2 cellular contexts compared by ENCODE assay signal in the genomic region with DNA sequence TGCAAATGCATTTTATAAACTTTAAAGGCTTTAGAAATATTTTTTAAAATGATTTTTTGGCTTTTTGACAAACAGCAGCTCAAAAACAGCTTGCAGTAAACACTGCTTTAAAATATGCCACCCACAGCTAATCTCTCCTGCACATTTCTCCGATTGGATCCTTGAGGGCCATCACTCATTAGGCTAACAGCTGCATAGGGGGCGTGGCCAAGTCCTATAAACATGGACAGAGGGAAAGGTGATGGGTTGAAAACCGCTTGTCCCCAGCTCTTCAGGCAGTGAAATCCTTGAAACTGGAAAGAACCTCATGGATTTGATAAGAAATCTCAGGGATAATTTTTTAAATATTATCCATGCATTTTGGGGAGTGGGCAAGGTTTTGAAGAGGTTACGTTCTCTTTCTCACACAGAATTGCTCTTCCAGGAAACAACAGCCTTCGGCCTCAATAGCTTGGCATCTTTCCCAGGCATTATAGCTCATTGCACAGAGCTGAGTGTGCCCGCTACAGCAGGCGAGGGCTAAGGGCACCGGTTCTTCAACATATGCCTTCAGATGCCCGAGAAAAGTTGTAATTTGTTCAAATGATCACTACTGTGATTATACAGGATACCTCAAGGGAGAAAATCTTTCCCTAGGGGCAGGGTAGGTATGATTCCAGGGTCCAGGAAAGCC.
TF ChIP-seq lines count a peak whose summit lies in the region.

No MANE protein-coding gene starts in this region.

TF ChIP-seq in SK-N-SH, 30 proteins besides CTCF, POLR2A, EP300 and RAD21 (continued from another document):
- TF ChIP-seq, protein P1, sequence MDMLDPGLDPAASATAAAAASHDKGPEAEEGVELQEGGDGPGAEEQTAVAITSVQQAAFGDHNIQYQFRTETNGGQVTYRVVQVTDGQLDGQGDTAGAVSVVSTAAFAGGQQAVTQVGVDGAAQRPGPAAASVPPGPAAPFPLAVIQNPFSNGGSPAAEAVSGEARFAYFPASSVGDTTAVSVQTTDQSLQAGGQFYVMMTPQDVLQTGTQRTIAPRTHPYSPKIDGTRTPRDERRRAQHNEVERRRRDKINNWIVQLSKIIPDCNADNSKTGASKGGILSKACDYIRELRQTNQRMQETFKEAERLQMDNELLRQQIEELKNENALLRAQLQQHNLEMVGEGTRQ (IDR thresholded peaks at IDR 0.05; ENCODE audit: borderline replicate concordance, low read depth, low read length) = no peak
- TF ChIP-seq NFIC (IDR thresholded peaks at IDR 0.05; ENCODE audit: borderline replicate concordance) = no peak
- TF ChIP-seq POLR2AphosphoS5 (IDR thresholded peaks at IDR 0.05; ENCODE audit: low read depth, low read length) = no peak
- no peak for TF ChIP-seq GATA2 (CRISPR knock-in tag; IDR thresholded peaks at IDR 0.05)
- TF ChIP-seq, protein P2, sequence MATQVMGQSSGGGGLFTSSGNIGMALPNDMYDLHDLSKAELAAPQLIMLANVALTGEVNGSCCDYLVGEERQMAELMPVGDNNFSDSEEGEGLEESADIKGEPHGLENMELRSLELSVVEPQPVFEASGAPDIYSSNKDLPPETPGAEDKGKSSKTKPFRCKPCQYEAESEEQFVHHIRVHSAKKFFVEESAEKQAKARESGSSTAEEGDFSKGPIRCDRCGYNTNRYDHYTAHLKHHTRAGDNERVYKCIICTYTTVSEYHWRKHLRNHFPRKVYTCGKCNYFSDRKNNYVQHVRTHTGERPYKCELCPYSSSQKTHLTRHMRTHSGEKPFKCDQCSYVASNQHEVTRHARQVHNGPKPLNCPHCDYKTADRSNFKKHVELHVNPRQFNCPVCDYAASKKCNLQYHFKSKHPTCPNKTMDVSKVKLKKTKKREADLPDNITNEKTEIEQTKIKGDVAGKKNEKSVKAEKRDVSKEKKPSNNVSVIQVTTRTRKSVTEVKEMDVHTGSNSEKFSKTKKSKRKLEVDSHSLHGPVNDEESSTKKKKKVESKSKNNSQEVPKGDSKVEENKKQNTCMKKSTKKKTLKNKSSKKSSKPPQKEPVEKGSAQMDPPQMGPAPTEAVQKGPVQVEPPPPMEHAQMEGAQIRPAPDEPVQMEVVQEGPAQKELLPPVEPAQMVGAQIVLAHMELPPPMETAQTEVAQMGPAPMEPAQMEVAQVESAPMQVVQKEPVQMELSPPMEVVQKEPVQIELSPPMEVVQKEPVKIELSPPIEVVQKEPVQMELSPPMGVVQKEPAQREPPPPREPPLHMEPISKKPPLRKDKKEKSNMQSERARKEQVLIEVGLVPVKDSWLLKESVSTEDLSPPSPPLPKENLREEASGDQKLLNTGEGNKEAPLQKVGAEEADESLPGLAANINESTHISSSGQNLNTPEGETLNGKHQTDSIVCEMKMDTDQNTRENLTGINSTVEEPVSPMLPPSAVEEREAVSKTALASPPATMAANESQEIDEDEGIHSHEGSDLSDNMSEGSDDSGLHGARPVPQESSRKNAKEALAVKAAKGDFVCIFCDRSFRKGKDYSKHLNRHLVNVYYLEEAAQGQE (IDR thresholded peaks at IDR 0.05; ENCODE audit: low read depth, low read length) = no peak
- no peak for TF ChIP-seq RCOR1 (IDR thresholded peaks at IDR 0.05; ENCODE audit: low read length)
- TF ChIP-seq, protein P3, sequence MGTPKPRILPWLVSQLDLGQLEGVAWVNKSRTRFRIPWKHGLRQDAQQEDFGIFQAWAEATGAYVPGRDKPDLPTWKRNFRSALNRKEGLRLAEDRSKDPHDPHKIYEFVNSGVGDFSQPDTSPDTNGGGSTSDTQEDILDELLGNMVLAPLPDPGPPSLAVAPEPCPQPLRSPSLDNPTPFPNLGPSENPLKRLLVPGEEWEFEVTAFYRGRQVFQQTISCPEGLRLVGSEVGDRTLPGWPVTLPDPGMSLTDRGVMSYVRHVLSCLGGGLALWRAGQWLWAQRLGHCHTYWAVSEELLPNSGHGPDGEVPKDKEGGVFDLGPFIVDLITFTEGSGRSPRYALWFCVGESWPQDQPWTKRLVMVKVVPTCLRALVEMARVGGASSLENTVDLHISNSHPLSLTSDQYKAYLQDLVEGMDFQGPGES (IDR thresholded peaks at IDR 0.05; ENCODE audit: low read depth, low read length) = no peak
TF ChIP-seq in SK-N-SH: peak in this region for 0.

TF ChIP-seq in SK-N-SH treated with all-trans-retinoic acid at 6 μM for 48 hours, 23 proteins besides CTCF, POLR2A, EP300 and RAD21 (continued from another document):
- TF ChIP-seq, protein P4, sequence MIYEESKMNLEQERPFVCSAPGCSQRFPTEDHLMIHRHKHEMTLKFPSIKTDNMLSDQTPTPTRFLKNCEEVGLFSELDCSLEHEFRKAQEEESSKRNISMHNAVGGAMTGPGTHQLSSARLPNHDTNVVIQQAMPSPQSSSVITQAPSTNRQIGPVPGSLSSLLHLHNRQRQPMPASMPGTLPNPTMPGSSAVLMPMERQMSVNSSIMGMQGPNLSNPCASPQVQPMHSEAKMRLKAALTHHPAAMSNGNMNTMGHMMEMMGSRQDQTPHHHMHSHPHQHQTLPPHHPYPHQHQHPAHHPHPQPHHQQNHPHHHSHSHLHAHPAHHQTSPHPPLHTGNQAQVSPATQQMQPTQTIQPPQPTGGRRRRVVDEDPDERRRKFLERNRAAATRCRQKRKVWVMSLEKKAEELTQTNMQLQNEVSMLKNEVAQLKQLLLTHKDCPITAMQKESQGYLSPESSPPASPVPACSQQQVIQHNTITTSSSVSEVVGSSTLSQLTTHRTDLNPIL (CRISPR knock-in tag; IDR thresholded peaks at IDR 0.05; ENCODE audit: low read depth) = no peak
- TF ChIP-seq ZNF8 (CRISPR knock-in tag; IDR thresholded peaks at IDR 0.05) (no peak), RARB (CRISPR knock-in tag; IDR thresholded peaks at IDR 0.05) (no peak), ZC3H10 (CRISPR knock-in tag; IDR thresholded peaks at IDR 0.05) (no peak), TOX (CRISPR knock-in tag; IDR thresholded peaks at IDR 0.05; ENCODE audit: borderline replicate concordance) (no peak), ZFP3 (CRISPR knock-in tag; IDR thresholded peaks at IDR 0.05) (no peak)
- TF ChIP-seq, protein P5, sequence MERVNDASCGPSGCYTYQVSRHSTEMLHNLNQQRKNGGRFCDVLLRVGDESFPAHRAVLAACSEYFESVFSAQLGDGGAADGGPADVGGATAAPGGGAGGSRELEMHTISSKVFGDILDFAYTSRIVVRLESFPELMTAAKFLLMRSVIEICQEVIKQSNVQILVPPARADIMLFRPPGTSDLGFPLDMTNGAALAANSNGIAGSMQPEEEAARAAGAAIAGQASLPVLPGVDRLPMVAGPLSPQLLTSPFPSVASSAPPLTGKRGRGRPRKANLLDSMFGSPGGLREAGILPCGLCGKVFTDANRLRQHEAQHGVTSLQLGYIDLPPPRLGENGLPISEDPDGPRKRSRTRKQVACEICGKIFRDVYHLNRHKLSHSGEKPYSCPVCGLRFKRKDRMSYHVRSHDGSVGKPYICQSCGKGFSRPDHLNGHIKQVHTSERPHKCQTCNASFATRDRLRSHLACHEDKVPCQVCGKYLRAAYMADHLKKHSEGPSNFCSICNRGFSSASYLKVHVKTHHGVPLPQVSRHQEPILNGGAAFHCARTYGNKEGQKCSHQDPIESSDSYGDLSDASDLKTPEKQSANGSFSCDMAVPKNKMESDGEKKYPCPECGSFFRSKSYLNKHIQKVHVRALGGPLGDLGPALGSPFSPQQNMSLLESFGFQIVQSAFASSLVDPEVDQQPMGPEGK (CRISPR knock-in tag; IDR thresholded peaks at IDR 0.05; ENCODE audit: borderline replicate concordance) = no peak
